16 cellular contexts compared by ENCODE assay signal in genomic region chr1:58446368-58446767, GRCh38.
"Had no signal": no experiment of that assay in that cellular context is flagged by ENCODE, and none has a peak within 500 bp of the region (broad histone marks: within the 10 kb centered on the region; RNA-seq: fewer than 3 reads in every experiment).

No MANE protein-coding gene starts in this region.

- H3K4me1 ChIP-seq: psoas muscle had no signal

- H3K9me3 Mint-ChIP-seq: activated B cell treated with CpG ODN at 0.5 μM for 24 hours; activated naive CD8-positive, alpha-beta T cell treated with anti-CD3 and anti-CD28 coated beads for 36 hours; effector memory CD8-positive, alpha-beta T cell; immature natural killer cell; T-helper 2 cell treated with Interferon-gamma antibody and Interleukin-4, amounts not matched to agents 5 μg/mL and 100 μg/mL, for 36 hours had no signal

- H3K36me3 ChIP-seq: brain microvascular endothelial cell, sigmoid colon had no signal

- H3K27me3 Mint-ChIP-seq: activated B cell treated with CpG ODN at 0.5 μM for 24 hours; activated naive CD8-positive, alpha-beta T cell treated with anti-CD3 and anti-CD28 coated beads for 36 hours; effector memory CD8-positive, alpha-beta T cell had no signal

- DNase-seq: activated B cell treated with CpG ODN at 0.5 μM for 24 hours; activated CD4-positive, alpha-beta T cell treated with anti-CD3 and anti-CD28 coated beads for 48 hours; activated CD8-positive, alpha-beta memory T cell treated with anti-CD3 and anti-CD28 coated beads, Interleukin-2, amount 50 U/mL, for 48 hours; activated gamma-delta T cell treated with Interleukin-2 at 50 U/mL for 16 hours; activated naive CD8-positive, alpha-beta T cell treated with anti-CD3 and anti-CD28 coated beads for 36 hours; anterior cingulate cortex; brain microvascular endothelial cell; effector memory CD8-positive, alpha-beta T cell; foreskin melanocyte; immature natural killer cell; psoas muscle; sigmoid colon; stimulated activated CD4-positive, alpha-beta T cell treated with anti-CD3 and anti-CD28 coated beads, Interleukin-12 subunit alpha, Interleukin-12 subunit beta, amount 100 ng/mL, for 4 hours; stimulated activated CD4-positive, alpha-beta T cell treated with anti-CD3 and anti-CD28 coated beads, Interleukin-2, amount 100 ng/mL, for 24 hours had no signal

- H3K36me3 Mint-ChIP-seq: activated naive CD8-positive, alpha-beta T cell treated with anti-CD3 and anti-CD28 coated beads for 36 hours had no signal

- H3K9me3 ChIP-seq: psoas muscle, sigmoid colon had no signal

- H3K4me3 Mint-ChIP-seq: activated B cell treated with CpG ODN at 0.5 μM for 24 hours; activated naive CD8-positive, alpha-beta T cell treated with anti-CD3 and anti-CD28 coated beads for 36 hours; effector memory CD8-positive, alpha-beta T cell; immature natural killer cell; T-helper 2 cell treated with Interferon-gamma antibody and Interleukin-4, amounts not matched to agents 5 μg/mL and 100 μg/mL, for 36 hours had no signal

- H3K27me3 ChIP-seq: brain microvascular endothelial cell, sigmoid colon had no signal

- H3K27ac Mint-ChIP-seq: activated B cell treated with CpG ODN at 0.5 μM for 24 hours; activated naive CD8-positive, alpha-beta T cell treated with anti-CD3 and anti-CD28 coated beads for 36 hours; effector memory CD8-positive, alpha-beta T cell; immature natural killer cell; T-helper 2 cell treated with Interferon-gamma antibody and Interleukin-4, amounts not matched to agents 5 μg/mL and 100 μg/mL, for 36 hours had no signal

- ATAC-seq: effector memory CD8-positive, alpha-beta T cell; psoas muscle had no signal

- H3K27ac ChIP-seq: brain microvascular endothelial cell, epithelial cell of prostate, psoas muscle had no signal

- H3K4me3 ChIP-seq: psoas muscle, sigmoid colon had no signal

- H3K4me1 Mint-ChIP-seq: activated B cell treated with CpG ODN at 0.5 μM for 24 hours; activated naive CD8-positive, alpha-beta T cell treated with anti-CD3 and anti-CD28 coated beads for 36 hours; immature natural killer cell had no signal
